9 cellular contexts compared by ENCODE assay signal in genomic region chr12:81077686-81078441, GRCh38. TPM values are rescaled to one million over a fixed set of nuclear protein-coding genes. Genes with fewer than 3 reads are reported as not detected.
A peak's percentile ranks its signal among the peaks of the same experiment; 100 is the strongest.
DNase-seq lines count a peak whose midpoint lies in the region; ATAC-seq and TF ChIP-seq lines count a peak whose summit lies in the region.
"Had no signal": no experiment of that assay in that cellular context is flagged by ENCODE, and none has a peak within 500 bp of the region (broad histone marks: within the 10 kb centered on the region; RNA-seq: fewer than 3 reads in every experiment).

ACSS3 (plus strand) TSS chr12:81078079; CDS start chr12:81078121, 42 bp downstream.

- TF ChIP-seq CTCF in omental fat pad (IDR thresholded peaks at IDR 0.05): no peak

- ATAC-seq in Right ventricle myocardium superior (ENCODE audit: poor library complexity) (peak; percentile 89), omental fat pad (ENCODE audit: low FRiP score) (peak; percentile 39), GM18907 (IDR thresholded peaks at IDR 0.05; ENCODE audit: unreplicated experiment) (no peak), GM21367 (IDR thresholded peaks at IDR 0.05; ENCODE audit: unreplicated experiment) (no peak)

- in situ Hi-C loops in HAP-1 (cut with MboI; ENCODE audit: low sequenced_read_pairs): no loop called here

- no peak within 1 kb of the TSS for H3K4me3 ChIP-seq in HAP-1
- no peak within 1 kb of the TSS for H3K4me3 ChIP-seq in effector memory CD4-positive, alpha-beta T cell (ENCODE audit: insufficient read depth, low read depth, low read length, poor library complexity, severe bottlenecking)

- no peaks in the 10 kb centered on the region for H3K36me3 ChIP-seq in HAP-1 (replicated peaks)
- H3K36me3 ChIP-seq in effector memory CD4-positive, alpha-beta T cell (ENCODE audit: control insufficient read depth, insufficient read depth, low read length): no peaks in the 10 kb centered on the region
- H3K36me3 ChIP-seq: neutrophil had no signal

- no peaks in the 10 kb centered on the region for H3K9me3 ChIP-seq in HAP-1
- no peaks in the 10 kb centered on the region for H3K9me3 ChIP-seq in effector memory CD4-positive, alpha-beta T cell (ENCODE audit: control insufficient read depth, low read length)
- H3K9me3 ChIP-seq: neutrophil had no signal

- H3K27ac ChIP-seq in effector memory CD4-positive, alpha-beta T cell (ENCODE audit: insufficient read depth, low read length, poor library complexity, severe bottlenecking): no peak within 1 kb of the TSS
- H3K27ac ChIP-seq: neutrophil had no signal

- intact Hi-C loops in Right ventricle myocardium superior (cut with DNase I): no loop called here

- peaks cover 19% of the 10 kb centered on the region for H3K4me1 ChIP-seq in HAP-1
- no peaks in the 10 kb centered on the region for H3K4me1 ChIP-seq in effector memory CD4-positive, alpha-beta T cell (ENCODE audit: control insufficient read depth, insufficient read depth, low read length, poor library complexity, severe bottlenecking)

- no peaks in the 10 kb centered on the region for H3K27me3 ChIP-seq in HAP-1 (ENCODE audit: low read depth)
- no peaks in the 10 kb centered on the region for H3K27me3 ChIP-seq in effector memory CD4-positive, alpha-beta T cell (replicated peaks; ENCODE audit: control insufficient read depth, insufficient read depth, low read length, poor library complexity, severe bottlenecking)

- DNase-seq in C1 segment of cervical spinal cord (lab: John Stamatoyannopoulos, UW) (peak in 11 of 14 donors; percentile 4 to 68 (median 47)), RPMI8226 (peak; percentile 15), Right ventricle myocardium superior (peak; percentile 81), omental fat pad (ENCODE audit: low spot score) (no peak), HAP-1 (ENCODE audit: low spot score in 2 of 2) (no peak)
- no peak for DNase-seq in effector memory CD4-positive, alpha-beta T cell

RNA-seq across cellular contexts. Expression of gene ACSS3, which starts in this region (rescaled TPM):
- 25.8 TPM for total RNA-seq in Right ventricle myocardium superior
- total RNA-seq in omental fat pad: 100 to 1,000 TPM in 1 of 4 donors, 10 to 100 TPM in 3; 38.8 to 102 (median 57.9) TPM

Comparison
In these comparisons a context has a peak if more than half of its experiments do, and no peak if none do; other contexts are left out.
1. DNase-seq: peak in C1 segment of cervical spinal cord (11 of 14), RPMI8226 (single experiment) and Right ventricle myocardium superior (single experiment); none in omental fat pad (single experiment), HAP-1 (0 of 2) and effector memory CD4-positive, alpha-beta T cell (0 of 3).
2. ATAC-seq: peak in Right ventricle myocardium superior (single experiment) and omental fat pad (single experiment); none in GM18907 (single experiment) and GM21367 (single experiment).